In the genomic region with DNA sequence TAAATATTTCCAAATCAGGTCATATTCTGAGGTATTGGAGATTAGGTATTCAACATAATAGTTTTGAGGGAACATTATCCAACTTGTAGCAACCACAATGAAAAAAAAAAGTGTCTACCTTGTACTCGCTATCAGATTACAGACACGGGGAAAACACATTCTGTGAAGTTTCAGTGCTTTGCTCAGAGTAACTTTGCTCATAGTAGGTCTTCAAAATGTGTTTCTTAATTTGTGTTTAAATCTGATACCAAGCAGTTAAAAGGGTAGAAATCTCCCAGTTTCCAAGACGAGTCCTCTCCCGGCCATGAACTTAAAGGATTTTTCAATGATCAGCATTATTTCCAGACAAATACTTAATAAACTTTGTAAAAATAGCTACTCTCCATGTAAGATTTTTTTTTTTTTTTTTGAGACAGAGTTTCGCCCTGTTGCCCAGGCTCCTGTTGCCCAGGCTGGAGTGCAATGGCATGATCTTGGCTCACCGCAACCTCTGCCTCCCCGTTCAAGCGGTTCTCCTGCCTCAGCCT, we compare ENCODE assay signal across 25 cellular contexts.
"Had no signal": no experiment of that assay in that cellular context is flagged by ENCODE, and none has a peak within 500 bp of the region (broad histone marks: within the 10 kb centered on the region; RNA-seq: fewer than 3 reads in every experiment).

No MANE protein-coding gene starts in this region.

- FAIRE-seq: RCC 7860, TTC549 had no signal

- H3K36me3 ChIP-seq: adrenal gland had no signal

- ATAC-seq: activated CD8-positive, alpha-beta T cell treated with anti-CD3 and anti-CD28 coated beads, Interleukin-2, amount 10 ng/mL, durations not matched to agents 7 days and 5 days; T-helper 17 cell had no signal

- H3K9me3 ChIP-seq: adrenal gland had no signal

- H3K27me3 ChIP-seq: adrenal gland had no signal

- DNase-seq: activated B cell treated with CpG ODN at 0.5 μM for 24 hours; activated CD4-positive, alpha-beta T cell treated with anti-CD3 and anti-CD28 coated beads for 1 hour; activated CD4-positive, alpha-beta T cell treated with anti-CD3 and anti-CD28 coated beads, Interleukin-2, amount 10 ng/mL, durations not matched to agents 7 days and 5 days; activated CD8-positive, alpha-beta memory T cell treated with anti-CD3 and anti-CD28 coated beads, Interleukin-2, amount 50 U/mL, for 48 hours; activated CD8-positive, alpha-beta T cell treated with anti-CD3 and anti-CD28 coated beads, Interleukin-2, amount 10 ng/mL, durations not matched to agents 7 days and 5 days; activated effector memory CD4-positive, alpha-beta T cell treated with Interleukin-2 at 50 U/mL for 16 hours; activated naive CD4-positive, alpha-beta T cell; activated naive CD8-positive, alpha-beta T cell treated with anti-CD3 and anti-CD28 coated beads, Interleukin-2, amount 10 ng/mL, durations not matched to agents 7 days and 5 days; activated T-cell treated with anti-CD3 and anti-CD28 coated beads, Interleukin-2, amount 50 U/mL, for 1 hour; adrenal gland; anterior cingulate cortex; cerebellar nuclear complex; KBM-7; MV-4-11; NCI-H1092 treated with DMSO at 0.1 percent for 48 hours; NCI-H1417 treated with DMSO at 0.1 percent for 48 hours; NCI-H1694 treated with DMSO at 0.1 percent for 48 hours; NCI-H2081; NCI-H446; NCI-H524; SIG-M5; T-helper 17 cell; T1000 had no signal

- H3K4me3 ChIP-seq: adrenal gland had no signal

- H3K27ac Mint-ChIP-seq: activated B cell treated with CpG ODN at 0.5 μM for 24 hours; activated CD4-positive, alpha-beta T cell treated with anti-CD3 and anti-CD28 coated beads, Interleukin-2, amount 10 ng/mL, durations not matched to agents 7 days and 5 days; activated CD8-positive, alpha-beta T cell treated with anti-CD3 and anti-CD28 coated beads, Interleukin-2, amount 10 ng/mL, durations not matched to agents 7 days and 5 days; activated naive CD8-positive, alpha-beta T cell treated with anti-CD3 and anti-CD28 coated beads, Interleukin-2, amount 10 ng/mL, durations not matched to agents 7 days and 5 days; T-helper 17 cell had no signal

- H3K9me3 Mint-ChIP-seq: activated B cell treated with CpG ODN at 0.5 μM for 24 hours; activated CD4-positive, alpha-beta T cell treated with anti-CD3 and anti-CD28 coated beads, Interleukin-2, amount 10 ng/mL, durations not matched to agents 7 days and 5 days; activated naive CD8-positive, alpha-beta T cell treated with anti-CD3 and anti-CD28 coated beads, Interleukin-2, amount 10 ng/mL, durations not matched to agents 7 days and 5 days had no signal

- H3K4me3 Mint-ChIP-seq: activated B cell treated with CpG ODN at 0.5 μM for 24 hours; activated CD4-positive, alpha-beta T cell treated with anti-CD3 and anti-CD28 coated beads, Interleukin-2, amount 10 ng/mL, durations not matched to agents 7 days and 5 days; activated CD8-positive, alpha-beta T cell treated with anti-CD3 and anti-CD28 coated beads, Interleukin-2, amount 10 ng/mL, durations not matched to agents 7 days and 5 days; activated naive CD8-positive, alpha-beta T cell treated with anti-CD3 and anti-CD28 coated beads, Interleukin-2, amount 10 ng/mL, durations not matched to agents 7 days and 5 days; T-helper 17 cell had no signal

- H3K27me3 Mint-ChIP-seq: activated B cell treated with CpG ODN at 0.5 μM for 24 hours; activated CD4-positive, alpha-beta T cell treated with anti-CD3 and anti-CD28 coated beads, Interleukin-2, amount 10 ng/mL, durations not matched to agents 7 days and 5 days; activated naive CD8-positive, alpha-beta T cell treated with anti-CD3 and anti-CD28 coated beads, Interleukin-2, amount 10 ng/mL, durations not matched to agents 7 days and 5 days; T-helper 17 cell had no signal

- H3K27ac ChIP-seq: adrenal gland had no signal
